Comparison of ENCODE assay signal across 1 cellular context in the genomic region with DNA sequence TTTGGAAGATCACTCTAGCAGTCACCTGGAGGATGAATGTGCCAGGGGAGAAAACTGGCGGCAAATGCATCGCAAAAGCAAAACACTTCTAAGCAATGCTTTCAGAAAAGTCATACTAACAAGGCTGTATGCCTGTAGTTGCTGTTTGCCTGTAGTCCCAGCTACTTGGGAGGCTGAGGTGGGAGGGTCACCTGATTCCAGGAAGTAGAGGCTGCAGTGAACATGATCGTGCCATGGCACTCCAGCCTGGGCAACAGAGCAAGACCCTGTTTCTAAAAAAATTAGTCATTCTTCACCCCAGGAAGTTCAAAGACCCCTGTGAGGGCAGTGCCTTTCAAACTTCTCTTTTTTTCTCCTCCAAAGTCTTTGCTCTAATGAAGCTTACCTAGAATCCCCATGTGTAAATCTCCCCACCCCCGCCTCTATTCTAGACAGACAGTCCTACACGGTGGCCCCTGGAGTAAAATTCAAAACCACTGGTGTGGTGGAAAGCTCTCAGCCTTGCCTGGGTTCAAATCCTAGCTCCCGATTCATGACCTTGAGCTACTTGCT.
TF ChIP-seq lines count a peak whose summit lies in the region.

No MANE protein-coding gene starts in this region.

TF ChIP-seq in GM12878, 131 proteins besides CTCF, POLR2A, EP300 and RAD21 (continued from another document):
- TF ChIP-seq CUX1 (IDR thresholded peaks at IDR 0.05; ENCODE audit: insufficient replicate concordance, low read depth, low read length) (no peak), NFIC (IDR thresholded peaks at IDR 0.05; ENCODE audit: low read depth, low read length) (no peak), POLR2AphosphoS2 (IDR thresholded peaks at IDR 0.05; ENCODE audit: low read depth, low read length) (no peak), ZNF687 (IDR thresholded peaks at IDR 0.05) (no peak), KLF5 (IDR thresholded peaks at IDR 0.05; ENCODE audit: partially characterized antibody) (no peak), EGR1 (IDR thresholded peaks at IDR 0.05; ENCODE audit: borderline replicate concordance in 1 of 2, low read depth in 2 of 2, low read length in 2 of 2) (0 out of 3 replicates have a peak, but pooled peaks of 1 of the 2 experiments have one; percentile 17), ZNF592 (IDR thresholded peaks at IDR 0.05) (no peak), HDGF (IDR thresholded peaks at IDR 0.05) (no peak), CBX3 (IDR thresholded peaks at IDR 0.05; ENCODE audit: borderline replicate concordance, low read depth) (no peak), CHD4 (IDR thresholded peaks at IDR 0.05) (no peak)
- TF ChIP-seq, protein P1, sequence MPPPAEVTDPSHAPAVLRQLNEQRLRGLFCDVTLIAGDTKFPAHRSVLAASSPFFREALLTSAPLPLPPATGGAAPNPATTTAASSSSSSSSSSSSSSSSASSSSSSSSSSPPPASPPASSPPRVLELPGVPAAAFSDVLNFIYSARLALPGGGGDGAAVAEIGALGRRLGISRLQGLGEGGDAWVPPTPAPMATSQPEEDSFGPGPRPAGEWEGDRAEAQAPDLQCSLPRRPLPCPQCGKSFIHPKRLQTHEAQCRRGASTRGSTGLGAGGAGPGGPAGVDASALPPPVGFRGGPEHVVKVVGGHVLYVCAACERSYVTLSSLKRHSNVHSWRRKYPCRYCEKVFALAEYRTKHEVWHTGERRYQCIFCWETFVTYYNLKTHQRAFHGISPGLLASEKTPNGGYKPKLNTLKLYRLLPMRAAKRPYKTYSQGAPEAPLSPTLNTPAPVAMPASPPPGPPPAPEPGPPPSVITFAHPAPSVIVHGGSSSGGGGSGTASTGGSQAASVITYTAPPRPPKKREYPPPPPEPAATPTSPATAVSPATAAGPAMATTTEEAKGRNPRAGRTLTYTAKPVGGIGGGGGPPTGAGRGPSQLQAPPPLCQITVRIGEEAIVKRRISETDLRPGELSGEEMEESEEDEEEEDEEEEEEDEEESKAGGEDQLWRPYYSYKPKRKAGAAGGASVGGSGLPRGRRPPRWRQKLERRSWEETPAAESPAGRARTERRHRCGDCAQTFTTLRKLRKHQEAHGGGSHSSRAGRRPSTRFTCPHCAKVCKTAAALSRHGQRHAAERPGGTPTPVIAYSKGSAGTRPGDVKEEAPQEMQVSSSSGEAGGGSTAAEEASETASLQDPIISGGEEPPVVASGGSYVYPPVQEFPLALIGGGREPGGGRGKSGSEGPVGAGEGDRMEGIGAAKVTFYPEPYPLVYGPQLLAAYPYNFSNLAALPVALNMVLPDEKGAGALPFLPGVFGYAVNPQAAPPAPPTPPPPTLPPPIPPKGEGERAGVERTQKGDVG (CRISPR knock-in tag; IDR thresholded peaks at IDR 0.05): no peak
